ENCODE assay signal across 21 cellular contexts in the genomic region with DNA sequence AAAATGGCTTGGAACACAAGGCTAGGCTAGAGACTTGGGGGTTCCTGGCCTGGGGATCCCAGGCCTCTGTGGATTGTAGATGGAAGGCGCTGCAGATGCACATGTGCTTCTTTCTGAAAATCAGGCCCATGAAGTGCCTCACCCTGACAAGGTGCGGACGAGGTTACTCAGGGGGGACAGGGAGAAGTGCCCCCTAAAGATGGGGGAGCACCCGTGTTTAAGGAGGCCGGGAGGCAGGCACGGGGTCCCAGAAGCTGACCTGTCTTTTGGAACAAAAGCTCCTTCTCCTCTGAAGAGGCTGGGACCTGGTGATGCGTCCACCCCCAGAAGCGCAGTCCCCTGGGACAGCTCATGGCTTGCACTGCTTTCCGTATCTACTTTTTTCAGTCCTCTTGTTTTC. TPM values are rescaled to one million over a fixed set of nuclear protein-coding genes. Genes with fewer than 3 reads are reported as not detected.
DNase-seq lines count a peak whose midpoint lies in the region; ATAC-seq and TF ChIP-seq lines count a peak whose summit lies in the region.
"Had no signal": no experiment of that assay in that cellular context is flagged by ENCODE, and none has a peak within 500 bp of the region (broad histone marks: within the 10 kb centered on the region; RNA-seq: fewer than 3 reads in every experiment).

No MANE protein-coding gene starts in this region.

- POLR2A ChIA-PET in Panc1 (lab: Charles Lee), result no interaction called here

- TF ChIP-seq CTCF in Panc1 (IDR thresholded peaks at IDR 0.05) (no peak), brain microvascular endothelial cell (IDR thresholded peaks at IDR 0.05; ENCODE audit: low read depth, low read length, missing control alignments) (no peak)

- H3K36me3 ChIP-seq in ES-I3 (ENCODE audit: insufficient read depth, low read length) (no peaks in the 10 kb centered on the region), Panc1 (ENCODE audit: control insufficient read depth, insufficient read depth, low read length) (no peaks in the 10 kb centered on the region), brain microvascular endothelial cell (replicated peaks) (no peaks in the 10 kb centered on the region)
- H3K36me3 ChIP-seq: pancreas had no signal

- no peak for ATAC-seq in Panc1
- no peak for ATAC-seq in HG03280 (IDR thresholded peaks at IDR 0.05; ENCODE audit: unreplicated experiment)
- ATAC-seq in HG02623 (IDR thresholded peaks at IDR 0.05; ENCODE audit: unreplicated experiment), result no peak
- ATAC-seq: activated naive CD8-positive, alpha-beta T cell treated with anti-CD3 and anti-CD28 coated beads, Interleukin-2, amount 50 U/mL, for 24 hours; stimulated activated naive B cell treated with anti-CD40 and anti-IgM and Interleukin-4, amounts not matched to agents 10 μg/mL and 1 μg/mL and 100 μg/mL, for 72 hours had no signal

- CTCF ChIA-PET in Panc1 (lab: Charles Lee), result no interaction called here

- H3K9ac ChIP-seq in ES-I3 (ENCODE audit: low read depth, low read length), result peak overlapping the region; percentile 72

- intact Hi-C loops in Panc1 (cut with micrococcal nuclease; ENCODE audit: unreplicated experiment), result no loop called here
- intact Hi-C loops in posterior vena cava (cut with DNase I), result no loop called here

- BruUV-seq in Panc1 (replicated peaks; lab: Mats Ljungman, UMichigan), result no TSS peak

- H3K4me1 ChIP-seq in ES-I3 (ENCODE audit: insufficient read depth, low read length), result peaks cover 28% of the 10 kb centered on the region
- peaks cover 10% of the 10 kb centered on the region; the same call in 1 of the 2 replicates for H3K4me1 ChIP-seq in Panc1 (ENCODE audit: control insufficient read depth, insufficient read depth, low read length)
- H3K4me1 ChIP-seq: pancreas had no signal

- H3K27me3 ChIP-seq in Panc1 (ENCODE audit: control insufficient read depth, insufficient read depth, low read length) (no peaks in the 10 kb centered on the region), brain microvascular endothelial cell (replicated peaks) (peaks cover 22% of the 10 kb centered on the region)

- H3K9me3 ChIP-seq in ES-I3 (ENCODE audit: control insufficient read depth, insufficient read depth, low read length) (no peaks in the 10 kb centered on the region), Panc1 (ENCODE audit: control insufficient read depth, insufficient read depth, low read depth, low read length) (no peaks in the 10 kb centered on the region)
- H3K9me3 ChIP-seq: pancreas had no signal

- DNase-seq in Panc1 (ENCODE audit: low read depth, low spot score) (no peak), posterior vena cava (ENCODE audit: low spot score) (peak; percentile 55), brain microvascular endothelial cell (no peak)
- DNase-seq in activated CD4-positive, alpha-beta T cell treated with anti-CD3 and anti-CD28 coated beads for 4 hours, result no peak
- DNase-seq: activated CD4-positive, alpha-beta T cell treated with anti-CD3 and anti-CD28 coated beads, Interleukin-2, amount 10 ng/mL, durations not matched to agents 24 days and 14 days; activated naive CD8-positive, alpha-beta T cell treated with anti-CD3 and anti-CD28 coated beads, Interleukin-2, amount 50 U/mL, for 24 hours; AML-193; foreskin melanocyte; Karpas-422; mesenchymal stem cell; NCI-H1105 treated with DMSO at 0.1 percent for 48 hours; NCI-H2227 treated with DMSO at 0.1 percent for 48 hours; SHP77; small intestine; stimulated activated naive B cell treated with anti-CD40 and anti-IgM and Interleukin-4, amounts not matched to agents 10 μg/mL and 1 μg/mL and 100 μg/mL, for 72 hours; T1000 had no signal

- peak overlapping the region; percentile 83 for H3K27ac ChIP-seq in Panc1 (ENCODE audit: low read length)
- H3K27ac ChIP-seq in brain microvascular endothelial cell, result no peak overlapping the region
- H3K27ac ChIP-seq: pancreas had no signal

- in situ Hi-C loops in Panc1 (cut with HindIII; ENCODE audit: low pct_unique_long_range_greater_than_20kb, low sequenced_read_pairs), result no loop called here
- in situ Hi-C loops in brain microvascular endothelial cell (cut with HindIII; ENCODE audit: low pct_ligation_motif_present, low sequenced_read_pairs), result no loop called here

- H3K4me3 ChIP-seq in Panc1 (ENCODE audit: low read depth in 2 of 2, low read length in 2 of 2) (peak overlapping the region; percentile 55 to 67), iPS-11a (ENCODE audit: low read depth, low read length) (peak overlapping the region; percentile 65), brain microvascular endothelial cell (ENCODE audit: low read depth, low read length) (no peak overlapping the region)
- H3K4me3 ChIP-seq: pancreas had no signal

RNA-seq across cellular contexts. Expression of a gene that starts 2.4 kb away (rescaled TPM):
- 37.2 TPM for total RNA-seq in Panc1 (2021; ENCODE audit: unreplicated experiment)
- 46.9 TPM for polyA plus RNA-seq in Panc1 (2012; ENCODE audit: insufficient read length)
- 10 to 100 TPM; 21.0 to 22.9 TPM for total RNA-seq in posterior vena cava

RNA-seq across cellular contexts. Expression of a gene that starts 33.4 kb away (rescaled TPM):
- 504 TPM for total RNA-seq in Panc1 (2021; ENCODE audit: unreplicated experiment)
- polyA plus RNA-seq in Panc1 (2012; ENCODE audit: insufficient read length), result 706 TPM
- 100 to 1,000 TPM; 164 to 225 TPM for total RNA-seq in posterior vena cava

RNA-seq across cellular contexts. Expression of a gene that starts 33.7 kb away (rescaled TPM):
- total RNA-seq in Panc1 (2021; ENCODE audit: unreplicated experiment), result 89.4 TPM
- 205 TPM for polyA plus RNA-seq in Panc1 (2012; ENCODE audit: insufficient read length)
- 10 to 100 TPM; 43.9 to 44.1 TPM for total RNA-seq in posterior vena cava

RNA-seq across cellular contexts. Expression of a gene that starts 47.1 kb away (rescaled TPM):
- total RNA-seq in Panc1 (2021; ENCODE audit: unreplicated experiment), result 1.6 TPM
- 2.6 TPM for polyA plus RNA-seq in Panc1 (2012; ENCODE audit: insufficient read length)
- total RNA-seq in posterior vena cava, result 1 to 10 TPM; 5.4 to 9.8 TPM
- total RNA-seq: activated CD4-positive, alpha-beta T cell treated with anti-CD3 and anti-CD28 coated beads, Interleukin-2, amount 10 ng/mL, durations not matched to agents 24 days and 14 days had no signal

RNA-seq across cellular contexts. Expression of a gene that starts 58.1 kb away (rescaled TPM):
- total RNA-seq in Panc1 (2021; ENCODE audit: unreplicated experiment) (819 TPM), posterior vena cava (1 to 10 TPM; 3.8 to 4.4 TPM)
- polyA plus RNA-seq in Panc1 (2012; ENCODE audit: insufficient read length), result 824 TPM
